Comparison of ENCODE assay signal across 8 cellular contexts in the genomic region with DNA sequence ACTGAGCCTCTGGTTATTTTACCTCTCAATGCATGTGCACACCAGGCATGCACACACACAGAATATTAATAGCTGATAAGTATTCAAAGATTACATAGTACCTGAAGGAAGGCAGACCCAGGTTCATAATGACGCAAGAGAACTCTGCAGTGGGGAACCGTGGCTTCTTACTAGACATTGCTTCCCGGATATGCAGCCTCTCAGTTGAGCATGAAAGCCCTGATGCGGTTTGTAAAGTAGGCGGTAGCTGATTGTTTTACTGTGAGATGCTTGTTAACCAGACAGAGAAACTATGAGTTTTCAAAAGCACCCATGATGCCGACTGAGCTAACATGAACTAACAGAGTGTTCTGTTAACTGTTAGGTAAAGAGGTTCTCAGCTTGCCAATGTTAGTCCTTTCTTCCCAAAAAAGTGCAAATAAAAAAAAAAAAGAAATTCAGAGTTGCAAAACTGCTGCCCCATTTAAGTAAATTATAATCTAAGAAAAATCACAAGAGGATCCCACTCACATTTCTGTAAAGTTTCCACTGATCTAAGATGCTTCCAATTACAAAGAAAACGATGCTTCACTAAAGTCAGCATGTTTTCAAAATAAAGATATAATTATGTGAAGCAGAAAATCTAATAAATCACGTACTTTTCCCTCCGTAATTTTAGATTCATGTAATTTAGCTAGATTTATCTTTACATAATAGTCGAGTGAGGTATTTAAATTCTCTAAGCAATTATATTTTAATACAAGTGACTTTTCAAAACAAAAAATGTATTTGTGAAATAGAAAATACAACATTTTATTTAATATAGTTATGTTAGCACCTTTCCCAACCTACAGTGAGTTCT. TPM values are rescaled to one million over a fixed set of nuclear protein-coding genes. Genes with fewer than 3 reads are reported as not detected.
DNase-seq lines count a peak whose midpoint lies in the region; ATAC-seq lines count a peak whose summit lies in the region.

No MANE protein-coding gene starts in this region.

- peaks cover 24% of the 10 kb centered on the region for H3K4me1 ChIP-seq in ES-I3 (ENCODE audit: insufficient read depth, low read length)

- peak overlapping the region; percentile 58 for H3K9ac ChIP-seq in ES-I3 (ENCODE audit: low read depth, low read length)

- H3K9me3 ChIP-seq in ES-I3 (ENCODE audit: control insufficient read depth, insufficient read depth, low read length) = no peaks in the 10 kb centered on the region

- no peaks in the 10 kb centered on the region for H3K36me3 ChIP-seq in ES-I3 (ENCODE audit: insufficient read depth, low read length)

- ATAC-seq in GM21529 (IDR thresholded peaks at IDR 0.05; ENCODE audit: unreplicated experiment) (no peak), HG02610 (IDR thresholded peaks at IDR 0.05; ENCODE audit: unreplicated experiment) (no peak)

- DNase-seq in NCI-H69 (lab: John Stamatoyannopoulos, UW) (peak; percentile 0), retina (peak; percentile 39), SK-N-DZ (ENCODE audit: low spot score) (no peak), COLO829 (ENCODE audit: low spot score) (no peak)
- peak; percentile 59 for DNase-seq in central memory CD4-positive, alpha-beta T cell

RNA-seq across cellular contexts. Expression of gene FLT1, which starts 2.2 kb away (rescaled TPM):
- not detected in 2 replicates for polyA plus RNA-seq in SK-N-DZ (2014; cell fraction: cytosol; rRNA removed)
- polyA plus RNA-seq in SK-N-DZ (2014; cell fraction: nucleus; rRNA removed) = not detected in 2 replicates

Comparison
In these comparisons a context has a peak if more than half of its experiments do, and no peak if none do; other contexts are left out.
1. DNase-seq: peak in NCI-H69 (single experiment), central memory CD4-positive, alpha-beta T cell (single experiment) and retina (single experiment); none in SK-N-DZ (single experiment) and COLO829 (single experiment).